In the genomic region with DNA sequence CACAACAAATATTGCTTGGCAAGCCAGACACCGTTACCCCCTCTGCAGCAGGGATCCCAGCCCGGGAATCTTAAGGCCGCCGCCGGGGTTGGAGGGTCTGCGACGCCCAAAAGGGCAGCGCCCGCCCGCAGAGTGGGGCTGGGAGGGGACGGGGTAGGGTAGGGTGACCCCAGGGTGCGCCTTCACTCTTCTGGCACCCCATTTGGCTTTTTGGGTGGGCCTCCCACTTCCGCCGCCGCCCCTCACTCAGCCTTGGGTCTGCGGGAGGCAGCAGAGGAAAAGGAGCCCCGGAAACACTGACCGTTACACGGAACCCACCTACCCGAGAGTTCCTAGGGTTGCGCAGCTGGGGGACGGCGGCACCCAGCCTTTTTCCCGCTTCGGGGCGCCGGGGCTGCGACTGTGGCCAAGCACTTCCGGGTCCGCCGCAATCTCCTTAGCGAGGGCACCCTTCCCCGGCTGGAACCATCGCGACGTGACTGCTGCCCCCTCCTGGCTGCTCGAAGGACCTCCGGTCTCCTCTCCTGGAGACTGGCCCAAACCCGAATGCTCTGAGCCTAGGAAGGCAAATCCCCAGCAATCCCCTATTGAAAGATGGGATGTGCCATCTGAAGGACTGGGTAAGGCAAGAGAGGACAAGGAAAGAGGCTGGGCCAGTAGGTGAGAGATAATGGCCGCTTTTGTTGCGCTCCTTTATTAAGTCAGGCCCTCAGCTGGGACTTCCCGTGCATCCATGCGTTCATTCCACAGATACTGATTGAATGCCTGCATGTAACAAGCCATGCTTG, we compare ENCODE assay signal across 1 cellular context.
TF ChIP-seq lines count a peak whose summit lies in the region.

A gene (minus strand): TSS at position 404 of the 788 bp plus-strand sequence. CDS start 1,447 bp downstream, outside the sequence.

TF ChIP-seq in HepG2, 621 proteins besides CTCF, POLR2A, EP300 and RAD21 (continued from another document and continues in another):
- TF ChIP-seq, protein P1, sequence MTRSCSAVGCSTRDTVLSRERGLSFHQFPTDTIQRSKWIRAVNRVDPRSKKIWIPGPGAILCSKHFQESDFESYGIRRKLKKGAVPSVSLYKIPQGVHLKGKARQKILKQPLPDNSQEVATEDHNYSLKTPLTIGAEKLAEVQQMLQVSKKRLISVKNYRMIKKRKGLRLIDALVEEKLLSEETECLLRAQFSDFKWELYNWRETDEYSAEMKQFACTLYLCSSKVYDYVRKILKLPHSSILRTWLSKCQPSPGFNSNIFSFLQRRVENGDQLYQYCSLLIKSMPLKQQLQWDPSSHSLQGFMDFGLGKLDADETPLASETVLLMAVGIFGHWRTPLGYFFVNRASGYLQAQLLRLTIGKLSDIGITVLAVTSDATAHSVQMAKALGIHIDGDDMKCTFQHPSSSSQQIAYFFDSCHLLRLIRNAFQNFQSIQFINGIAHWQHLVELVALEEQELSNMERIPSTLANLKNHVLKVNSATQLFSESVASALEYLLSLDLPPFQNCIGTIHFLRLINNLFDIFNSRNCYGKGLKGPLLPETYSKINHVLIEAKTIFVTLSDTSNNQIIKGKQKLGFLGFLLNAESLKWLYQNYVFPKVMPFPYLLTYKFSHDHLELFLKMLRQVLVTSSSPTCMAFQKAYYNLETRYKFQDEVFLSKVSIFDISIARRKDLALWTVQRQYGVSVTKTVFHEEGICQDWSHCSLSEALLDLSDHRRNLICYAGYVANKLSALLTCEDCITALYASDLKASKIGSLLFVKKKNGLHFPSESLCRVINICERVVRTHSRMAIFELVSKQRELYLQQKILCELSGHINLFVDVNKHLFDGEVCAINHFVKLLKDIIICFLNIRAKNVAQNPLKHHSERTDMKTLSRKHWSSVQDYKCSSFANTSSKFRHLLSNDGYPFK (CRISPR knock-in tag; IDR thresholded peaks at IDR 0.05; ENCODE audit: borderline replicate concordance), result peak; percentile 85
- TF ChIP-seq U2AF1 (optimal IDR thresholded peaks at IDR 0.05; ENCODE audit: low read depth, low read length), result no peak
- TF ChIP-seq SRSF9 (IDR thresholded peaks at IDR 0.05; ENCODE audit: borderline replicate concordance, insufficient read depth, low read depth, low read length, poor library complexity, severe bottlenecking), result no peak
- TF ChIP-seq, protein P2, sequence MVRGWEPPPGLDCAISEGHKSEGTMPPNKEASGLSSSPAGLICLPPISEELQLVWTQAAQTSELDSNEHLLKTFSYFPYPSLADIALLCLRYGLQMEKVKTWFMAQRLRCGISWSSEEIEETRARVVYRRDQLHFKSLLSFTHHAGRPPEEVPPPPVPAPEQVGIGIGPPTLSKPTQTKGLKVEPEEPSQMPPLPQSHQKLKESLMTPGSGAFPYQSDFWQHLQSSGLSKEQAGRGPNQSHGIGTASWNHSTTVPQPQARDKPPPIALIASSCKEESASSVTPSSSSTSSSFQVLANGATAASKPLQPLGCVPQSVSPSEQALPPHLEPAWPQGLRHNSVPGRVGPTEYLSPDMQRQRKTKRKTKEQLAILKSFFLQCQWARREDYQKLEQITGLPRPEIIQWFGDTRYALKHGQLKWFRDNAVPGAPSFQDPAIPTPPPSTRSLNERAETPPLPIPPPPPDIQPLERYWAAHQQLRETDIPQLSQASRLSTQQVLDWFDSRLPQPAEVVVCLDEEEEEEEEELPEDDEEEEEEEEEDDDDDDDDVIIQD (CRISPR knock-in tag; IDR thresholded peaks at IDR 0.05; ENCODE audit: low read depth), result peak; percentile 71; the same call in 1 of the 2 replicates
- peak; percentile 88; the same call in 1 of the 2 replicates for TF ChIP-seq KDM4B (CRISPR knock-in tag; IDR thresholded peaks at IDR 0.05)
- TF ChIP-seq, protein P3, sequence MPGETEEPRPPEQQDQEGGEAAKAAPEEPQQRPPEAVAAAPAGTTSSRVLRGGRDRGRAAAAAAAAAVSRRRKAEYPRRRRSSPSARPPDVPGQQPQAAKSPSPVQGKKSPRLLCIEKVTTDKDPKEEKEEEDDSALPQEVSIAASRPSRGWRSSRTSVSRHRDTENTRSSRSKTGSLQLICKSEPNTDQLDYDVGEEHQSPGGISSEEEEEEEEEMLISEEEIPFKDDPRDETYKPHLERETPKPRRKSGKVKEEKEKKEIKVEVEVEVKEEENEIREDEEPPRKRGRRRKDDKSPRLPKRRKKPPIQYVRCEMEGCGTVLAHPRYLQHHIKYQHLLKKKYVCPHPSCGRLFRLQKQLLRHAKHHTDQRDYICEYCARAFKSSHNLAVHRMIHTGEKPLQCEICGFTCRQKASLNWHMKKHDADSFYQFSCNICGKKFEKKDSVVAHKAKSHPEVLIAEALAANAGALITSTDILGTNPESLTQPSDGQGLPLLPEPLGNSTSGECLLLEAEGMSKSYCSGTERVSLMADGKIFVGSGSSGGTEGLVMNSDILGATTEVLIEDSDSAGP (CRISPR knock-in tag; IDR thresholded peaks at IDR 0.05; ENCODE audit: borderline replicate concordance), result peak; percentile 79; the same call in 1 of the 2 replicates
- TF ChIP-seq SUZ12 (IDR thresholded peaks at IDR 0.05; ENCODE audit: low read depth, low read length), result no peak
- peak; percentile 91 for TF ChIP-seq KMT2B (CRISPR knock-in tag; IDR thresholded peaks at IDR 0.05)
- TF ChIP-seq, protein P4, sequence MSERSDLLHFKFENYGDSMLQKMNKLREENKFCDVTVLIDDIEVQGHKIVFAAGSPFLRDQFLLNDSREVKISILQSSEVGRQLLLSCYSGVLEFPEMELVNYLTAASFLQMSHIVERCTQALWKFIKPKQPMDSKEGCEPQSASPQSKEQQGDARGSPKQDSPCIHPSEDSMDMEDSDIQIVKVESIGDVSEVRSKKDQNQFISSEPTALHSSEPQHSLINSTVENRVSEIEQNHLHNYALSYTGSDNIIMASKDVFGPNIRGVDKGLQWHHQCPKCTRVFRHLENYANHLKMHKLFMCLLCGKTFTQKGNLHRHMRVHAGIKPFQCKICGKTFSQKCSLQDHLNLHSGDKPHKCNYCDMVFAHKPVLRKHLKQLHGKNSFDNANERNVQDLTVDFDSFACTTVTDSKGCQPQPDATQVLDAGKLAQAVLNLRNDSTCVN (CRISPR knock-in tag; IDR thresholded peaks at IDR 0.05; ENCODE audit: borderline replicate concordance), result peak; percentile 21; the same call in 1 of the 2 replicates
- TF ChIP-seq, protein P5, sequence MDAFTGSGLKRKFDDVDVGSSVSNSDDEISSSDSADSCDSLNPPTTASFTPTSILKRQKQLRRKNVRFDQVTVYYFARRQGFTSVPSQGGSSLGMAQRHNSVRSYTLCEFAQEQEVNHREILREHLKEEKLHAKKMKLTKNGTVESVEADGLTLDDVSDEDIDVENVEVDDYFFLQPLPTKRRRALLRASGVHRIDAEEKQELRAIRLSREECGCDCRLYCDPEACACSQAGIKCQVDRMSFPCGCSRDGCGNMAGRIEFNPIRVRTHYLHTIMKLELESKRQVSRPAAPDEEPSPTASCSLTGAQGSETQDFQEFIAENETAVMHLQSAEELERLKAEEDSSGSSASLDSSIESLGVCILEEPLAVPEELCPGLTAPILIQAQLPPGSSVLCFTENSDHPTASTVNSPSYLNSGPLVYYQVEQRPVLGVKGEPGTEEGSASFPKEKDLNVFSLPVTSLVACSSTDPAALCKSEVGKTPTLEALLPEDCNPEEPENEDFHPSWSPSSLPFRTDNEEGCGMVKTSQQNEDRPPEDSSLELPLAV (CRISPR knock-in tag; conservative IDR thresholded peaks at IDR 0.05; ENCODE audit: low read depth), result no peak
- no peak for TF ChIP-seq FOXK2 (IDR thresholded peaks at IDR 0.05)
- TF ChIP-seq, protein P6, sequence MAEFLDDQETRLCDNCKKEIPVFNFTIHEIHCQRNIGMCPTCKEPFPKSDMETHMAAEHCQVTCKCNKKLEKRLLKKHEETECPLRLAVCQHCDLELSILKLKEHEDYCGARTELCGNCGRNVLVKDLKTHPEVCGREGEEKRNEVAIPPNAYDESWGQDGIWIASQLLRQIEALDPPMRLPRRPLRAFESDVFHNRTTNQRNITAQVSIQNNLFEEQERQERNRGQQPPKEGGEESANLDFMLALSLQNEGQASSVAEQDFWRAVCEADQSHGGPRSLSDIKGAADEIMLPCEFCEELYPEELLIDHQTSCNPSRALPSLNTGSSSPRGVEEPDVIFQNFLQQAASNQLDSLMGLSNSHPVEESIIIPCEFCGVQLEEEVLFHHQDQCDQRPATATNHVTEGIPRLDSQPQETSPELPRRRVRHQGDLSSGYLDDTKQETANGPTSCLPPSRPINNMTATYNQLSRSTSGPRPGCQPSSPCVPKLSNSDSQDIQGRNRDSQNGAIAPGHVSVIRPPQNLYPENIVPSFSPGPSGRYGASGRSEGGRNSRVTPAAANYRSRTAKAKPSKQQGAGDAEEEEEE (CRISPR knock-in tag; IDR thresholded peaks at IDR 0.05; ENCODE audit: borderline replicate concordance), result no peak
- no peak for TF ChIP-seq ARNT (IDR thresholded peaks at IDR 0.05)
- peak; percentile 47 for TF ChIP-seq DNMT1 (CRISPR knock-in tag; IDR thresholded peaks at IDR 0.05)
- 0 out of 2 replicates have a peak, but pooled peaks have one; percentile 56 for TF ChIP-seq ZFP41 (CRISPR knock-in tag; IDR thresholded peaks at IDR 0.05; ENCODE audit: borderline replicate concordance)
- TF ChIP-seq ZNF510 (CRISPR knock-in tag; IDR thresholded peaks at IDR 0.05; ENCODE audit: low read depth), result peak; percentile 80; the same call in 1 of the 2 replicates
- TF ChIP-seq, protein P7, sequence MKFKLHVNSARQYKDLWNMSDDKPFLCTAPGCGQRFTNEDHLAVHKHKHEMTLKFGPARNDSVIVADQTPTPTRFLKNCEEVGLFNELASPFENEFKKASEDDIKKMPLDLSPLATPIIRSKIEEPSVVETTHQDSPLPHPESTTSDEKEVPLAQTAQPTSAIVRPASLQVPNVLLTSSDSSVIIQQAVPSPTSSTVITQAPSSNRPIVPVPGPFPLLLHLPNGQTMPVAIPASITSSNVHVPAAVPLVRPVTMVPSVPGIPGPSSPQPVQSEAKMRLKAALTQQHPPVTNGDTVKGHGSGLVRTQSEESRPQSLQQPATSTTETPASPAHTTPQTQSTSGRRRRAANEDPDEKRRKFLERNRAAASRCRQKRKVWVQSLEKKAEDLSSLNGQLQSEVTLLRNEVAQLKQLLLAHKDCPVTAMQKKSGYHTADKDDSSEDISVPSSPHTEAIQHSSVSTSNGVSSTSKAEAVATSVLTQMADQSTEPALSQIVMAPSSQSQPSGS (CRISPR knock-in tag; IDR thresholded peaks at IDR 0.05), result 0 out of 2 replicates have a peak, but pooled peaks have one; percentile 45
- peak; percentile 35; the same call in 1 of the 2 replicates for TF ChIP-seq ZNF614 (CRISPR knock-in tag; IDR thresholded peaks at IDR 0.05; ENCODE audit: borderline replicate concordance)
- TF ChIP-seq, protein P8, sequence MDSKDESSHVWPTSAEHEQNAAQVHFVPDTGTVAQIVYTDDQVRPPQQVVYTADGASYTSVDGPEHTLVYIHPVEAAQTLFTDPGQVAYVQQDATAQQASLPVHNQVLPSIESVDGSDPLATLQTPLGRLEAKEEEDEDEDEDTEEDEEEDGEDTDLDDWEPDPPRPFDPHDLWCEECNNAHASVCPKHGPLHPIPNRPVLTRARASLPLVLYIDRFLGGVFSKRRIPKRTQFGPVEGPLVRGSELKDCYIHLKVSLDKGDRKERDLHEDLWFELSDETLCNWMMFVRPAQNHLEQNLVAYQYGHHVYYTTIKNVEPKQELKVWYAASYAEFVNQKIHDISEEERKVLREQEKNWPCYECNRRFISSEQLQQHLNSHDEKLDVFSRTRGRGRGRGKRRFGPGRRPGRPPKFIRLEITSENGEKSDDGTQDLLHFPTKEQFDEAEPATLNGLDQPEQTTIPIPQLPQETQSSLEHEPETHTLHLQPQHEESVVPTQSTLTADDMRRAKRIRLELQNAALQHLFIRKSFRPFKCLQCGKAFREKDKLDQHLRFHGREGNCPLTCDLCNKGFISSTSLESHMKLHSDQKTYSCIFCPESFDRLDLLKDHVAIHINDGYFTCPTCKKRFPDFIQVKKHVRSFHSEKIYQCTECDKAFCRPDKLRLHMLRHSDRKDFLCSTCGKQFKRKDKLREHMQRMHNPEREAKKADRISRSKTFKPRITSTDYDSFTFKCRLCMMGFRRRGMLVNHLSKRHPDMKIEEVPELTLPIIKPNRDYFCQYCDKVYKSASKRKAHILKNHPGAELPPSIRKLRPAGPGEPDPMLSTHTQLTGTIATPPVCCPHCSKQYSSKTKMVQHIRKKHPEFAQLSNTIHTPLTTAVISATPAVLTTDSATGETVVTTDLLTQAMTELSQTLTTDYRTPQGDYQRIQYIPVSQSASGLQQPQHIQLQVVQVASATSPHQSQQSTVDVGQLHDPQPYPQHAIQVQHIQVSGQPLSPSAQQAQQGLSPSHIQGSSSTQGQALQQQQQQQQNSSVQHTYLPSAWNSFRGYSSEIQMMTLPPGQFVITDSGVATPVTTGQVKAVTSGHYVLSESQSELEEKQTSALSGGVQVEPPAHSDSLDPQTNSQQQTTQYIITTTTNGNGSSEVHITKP (CRISPR knock-in tag; IDR thresholded peaks at IDR 0.05; ENCODE audit: low read depth), result peak; percentile 85
- no peak for TF ChIP-seq TCF7L2 (IDR thresholded peaks at IDR 0.05; ENCODE audit: low read depth, low read length)
- no peak for TF ChIP-seq IRX3 (CRISPR knock-in tag; IDR thresholded peaks at IDR 0.05; ENCODE audit: borderline replicate concordance, low read depth)
- TF ChIP-seq, protein P9, sequence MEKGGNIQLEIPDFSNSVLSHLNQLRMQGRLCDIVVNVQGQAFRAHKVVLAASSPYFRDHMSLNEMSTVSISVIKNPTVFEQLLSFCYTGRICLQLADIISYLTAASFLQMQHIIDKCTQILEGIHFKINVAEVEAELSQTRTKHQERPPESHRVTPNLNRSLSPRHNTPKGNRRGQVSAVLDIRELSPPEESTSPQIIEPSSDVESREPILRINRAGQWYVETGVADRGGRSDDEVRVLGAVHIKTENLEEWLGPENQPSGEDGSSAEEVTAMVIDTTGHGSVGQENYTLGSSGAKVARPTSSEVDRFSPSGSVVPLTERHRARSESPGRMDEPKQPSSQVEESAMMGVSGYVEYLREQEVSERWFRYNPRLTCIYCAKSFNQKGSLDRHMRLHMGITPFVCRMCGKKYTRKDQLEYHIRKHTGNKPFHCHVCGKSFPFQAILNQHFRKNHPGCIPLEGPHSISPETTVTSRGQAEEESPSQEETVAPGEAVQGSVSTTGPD (CRISPR knock-in tag; IDR thresholded peaks at IDR 0.05), result no peak
- TF ChIP-seq MTF2 (CRISPR knock-in tag; IDR thresholded peaks at IDR 0.05; ENCODE audit: borderline replicate concordance), result peak; percentile 90; the same call in 1 of the 2 replicates
- TF ChIP-seq, protein P10, sequence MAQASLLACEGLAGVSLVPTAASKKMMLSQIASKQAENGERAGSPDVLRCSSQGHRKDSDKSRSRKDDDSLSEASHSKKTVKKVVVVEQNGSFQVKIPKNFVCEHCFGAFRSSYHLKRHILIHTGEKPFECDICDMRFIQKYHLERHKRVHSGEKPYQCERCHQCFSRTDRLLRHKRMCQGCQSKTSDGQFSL (CRISPR knock-in tag; IDR thresholded peaks at IDR 0.05), result no peak
- TF ChIP-seq ONECUT2 (CRISPR knock-in tag; IDR thresholded peaks at IDR 0.05), result no peak
- TF ChIP-seq ZNF790 (CRISPR knock-in tag; IDR thresholded peaks at IDR 0.05; ENCODE audit: borderline replicate concordance), result no peak
- peak; percentile 52; the same call in 1 of the 2 replicates for TF ChIP-seq ZBTB20 (CRISPR knock-in tag; IDR thresholded peaks at IDR 0.05; ENCODE audit: borderline replicate concordance, low read depth)
- peak; percentile 50; the same call in 1 of the 2 replicates for TF ChIP-seq ZNF235 (CRISPR knock-in tag; IDR thresholded peaks at IDR 0.05; ENCODE audit: borderline replicate concordance)
- TF ChIP-seq ZMYM4 (CRISPR knock-in tag; IDR thresholded peaks at IDR 0.05), result peak; percentile 98
- TF ChIP-seq SETDB1 (CRISPR knock-in tag; IDR thresholded peaks at IDR 0.05; ENCODE audit: borderline replicate concordance), result peak; percentile 40; the same call in 1 of the 2 replicates
